ENCODE assay signal across 9 cellular contexts in the genomic region with DNA sequence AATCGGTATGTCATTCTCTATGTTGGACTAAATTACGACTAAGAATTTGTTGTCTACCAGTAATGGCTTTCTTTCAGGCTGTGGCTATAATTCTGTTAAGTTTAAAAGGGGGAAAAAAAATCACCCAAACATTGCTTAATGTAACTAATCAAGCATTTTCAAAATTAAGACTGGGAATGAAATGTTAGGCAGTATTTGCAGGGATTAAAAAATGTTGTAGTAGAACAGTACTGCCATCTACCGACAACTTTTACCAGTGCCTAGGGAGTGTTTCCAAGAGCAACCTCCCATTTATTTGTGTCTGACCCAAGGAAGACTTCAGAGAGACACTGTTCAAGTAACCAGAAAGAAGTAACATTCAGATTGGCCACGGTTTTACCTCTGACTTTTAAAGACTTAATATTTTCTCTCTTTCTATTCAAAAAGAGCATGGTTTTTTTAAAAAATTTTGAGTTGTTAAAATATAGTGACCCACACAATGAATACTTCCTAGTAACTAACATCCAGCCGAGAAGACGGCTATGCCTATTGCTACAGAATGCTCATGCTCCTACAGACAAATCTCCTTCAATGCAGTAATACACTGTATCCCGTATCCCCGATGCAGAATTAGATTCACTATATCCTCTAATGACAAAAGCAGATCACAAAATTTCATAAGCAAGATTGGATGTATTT.
DNase-seq lines count a peak whose midpoint lies in the region; ATAC-seq, FAIRE-seq and TF ChIP-seq lines count a peak whose summit lies in the region.
"Had no signal": no experiment of that assay in that cellular context is flagged by ENCODE, and none has a peak within 500 bp of the region (broad histone marks: within the 10 kb centered on the region; RNA-seq: fewer than 3 reads in every experiment).

No MANE protein-coding gene starts in this region.

- no peaks in the 10 kb centered on the region for H3K36me3 ChIP-seq in adipocyte (ENCODE audit: control insufficient read depth, insufficient read depth, low read length, severe bottlenecking)
- H3K36me3 ChIP-seq in right atrium auricular region = no peaks in the 10 kb centered on the region
- H3K36me3 ChIP-seq in gastrocnemius medialis = no peaks in the 10 kb centered on the region

- no peak for TF ChIP-seq POLR2A in gastrocnemius medialis (IDR thresholded peaks at IDR 0.05)

- intact Hi-C loops in gastrocnemius medialis (cut with DNase I; ENCODE audit: low total_unique reads) = loop anchor here (5.0 kb wide), 1 partner anchor 1046 kb away; no protein-coding TSS in a partner anchor

- in situ Hi-C loops in gastrocnemius medialis (cut with MboI; ENCODE audit: low sequenced_read_pairs in 4 of 4) = loop anchor here in 2 of 4 donors (25.0 kb wide), 2 partner anchors 756 to 1056 kb away; no protein-coding TSS in a partner anchor

- no peak overlapping the region for H3K27ac ChIP-seq in right atrium auricular region
- no peak overlapping the region for H3K27ac ChIP-seq in gastrocnemius medialis

- DNase-seq in HFF-Myc (ENCODE audit: extremely low read depth, low read depth) (peak; percentile 52), NCI-H2171 (lab: John Stamatoyannopoulos, UW) (peak; percentile 56), adipocyte (ENCODE audit: low read depth) (peak; percentile 88), right atrium auricular region (ENCODE audit: low spot score) (no peak), gastrocnemius medialis (no peak)
- DNase-seq in activated naive CD4-positive, alpha-beta T cell (lab: John Stamatoyannopoulos, UW) = no peak

- H3K4me1 ChIP-seq in adipocyte (ENCODE audit: control insufficient read depth, insufficient read depth, low read length) (peaks cover 23% of the 10 kb centered on the region), right atrium auricular region (no peaks in the 10 kb centered on the region), gastrocnemius medialis (no peaks in the 10 kb centered on the region)

- peak; percentile 85 for FAIRE-seq in G401.6 (lab: Jason Lieb, UNC)

- H3K9me3 ChIP-seq in adipocyte (ENCODE audit: control insufficient read depth, low read length) (no peaks in the 10 kb centered on the region), right atrium auricular region (no peaks in the 10 kb centered on the region), gastrocnemius medialis (no peaks in the 10 kb centered on the region)

- H3K27me3 ChIP-seq in adipocyte (replicated peaks; ENCODE audit: control insufficient read depth, insufficient read depth, low read length) (no peaks in the 10 kb centered on the region), right atrium auricular region (no peaks in the 10 kb centered on the region), gastrocnemius medialis (no peaks in the 10 kb centered on the region)

- H3K4me3 ChIP-seq in HFF-Myc (replicated peaks; ENCODE audit: low read depth, low read length) (no peak overlapping the region), adipocyte (ENCODE audit: low read length) (no peak overlapping the region), right atrium auricular region (no peak overlapping the region), gastrocnemius medialis (no peak overlapping the region)

- peak; percentile 66 to 73 for ATAC-seq in gastrocnemius medialis
- no peak for ATAC-seq in HG03280 (IDR thresholded peaks at IDR 0.05; ENCODE audit: unreplicated experiment)
- ATAC-seq: activated T-cell treated with anti-CD3 and anti-CD28 coated beads, Interleukin-2, amount 50 U/mL, for 72 hours had no signal

- peak overlapping the region; percentile 43 for H3K9ac ChIP-seq in adipocyte (ENCODE audit: low read length)

- TF ChIP-seq CTCF in HFF-Myc (IDR thresholded peaks at IDR 0.05; ENCODE audit: low read depth, low read length, missing control alignments) (peak; percentile 71), right atrium auricular region (IDR thresholded peaks at IDR 0.05) (peak; percentile 65 to 87), gastrocnemius medialis (IDR thresholded peaks at IDR 0.05 in 4 of 5, conservative IDR thresholded peaks at IDR 0.05 in 1 of 5) (peak; percentile 33 to 81 (median 60))

Comparison
In these comparisons a context has a peak if more than half of its experiments do, and no peak if none do; other contexts are left out.
1. DNase-seq: peak in HFF-Myc (single experiment), NCI-H2171 (single experiment) and adipocyte (single experiment); none in right atrium auricular region (single experiment), gastrocnemius medialis (0 of 2) and activated naive CD4-positive, alpha-beta T cell (0 of 4).
2. Peak in every context shown above with its lines, with median percentiles within 50 percentile points of each other: CTCF ChIP-seq.